In genomic region chr4:11480683-11481082, GRCh38 we compare ENCODE assay signal across 8 cellular contexts. TPM values are rescaled to one million over a fixed set of nuclear protein-coding genes. Genes with fewer than 3 reads are reported as not detected.
DNase-seq lines count a peak whose midpoint lies in the region; ATAC-seq and TF ChIP-seq lines count a peak whose summit lies in the region.

No MANE protein-coding gene starts in this region.

- TF ChIP-seq POLR2A in gastroesophageal sphincter (IDR thresholded peaks at IDR 0.05), result no peak

- no peak overlapping the region for H2AFZ ChIP-seq in Loucy (ENCODE audit: low read length)

- no peaks in the 10 kb centered on the region for H3K9me2 ChIP-seq in Loucy (replicated peaks; ENCODE audit: low read depth, low read length)

- no peaks in the 10 kb centered on the region for H3K79me2 ChIP-seq in Loucy (ENCODE audit: insufficient read depth, low read length)

- TF ChIP-seq EP300 in gastroesophageal sphincter (IDR thresholded peaks at IDR 0.05), result no peak

- 65 to 77% methylated on average over 1 to 2 of the region's 2 CpGs for WGBS in gastroesophageal sphincter (ENCODE audit: low coverage in 1 of 2), 2 donors

- H3K9me3 ChIP-seq in Loucy (ENCODE audit: insufficient read depth, low read depth, low read length) (no peaks in the 10 kb centered on the region), gastroesophageal sphincter (no peaks in the 10 kb centered on the region), HAP-1 (0 out of 2 replicates have a peak, but pooled peaks cover 2% of the 10 kb centered on the region)

- H3K4me2 ChIP-seq in Loucy (ENCODE audit: low read depth, low read length, poor library complexity, severe bottlenecking), result peak overlapping the region; percentile 43

- H3K4me3 ChIP-seq in Loucy (ENCODE audit: low read length, poor library complexity, severe bottlenecking) (no peak overlapping the region), gastroesophageal sphincter (no peak overlapping the region), HAP-1 (no peak overlapping the region)

- H4K20me1 ChIP-seq in Loucy (ENCODE audit: insufficient read depth, low read length, poor library complexity, severe bottlenecking), result no peaks in the 10 kb centered on the region

- no peak for DNase-seq in HAP-1 (ENCODE audit: low spot score in 2 of 2)
- no peak for DNase-seq in ecto neural progenitor cell (ENCODE audit: low spot score)
- DNase-seq in NCI-H2227 treated with DMSO at 0.1 percent for 48 hours (lab: John Stamatoyannopoulos, UW), result no peak
- no peak for DNase-seq in COLO668 (lab: John Stamatoyannopoulos, UW; ENCODE audit: unreplicated experiment)

- TF ChIP-seq CTCF in Loucy (conservative IDR thresholded peaks at IDR 0.05; ENCODE audit: low read length) (no peak), gastroesophageal sphincter (IDR thresholded peaks at IDR 0.05) (no peak)

- in situ Hi-C loops in HAP-1 (cut with MboI; ENCODE audit: low sequenced_read_pairs), result no loop called here

- H3K27ac ChIP-seq in gastroesophageal sphincter, result no peak overlapping the region

- H3F3A ChIP-seq in Loucy (ENCODE audit: low read depth), result peaks cover 6% of the 10 kb centered on the region; the same call in 1 of the 2 replicates

- H3K36me3 ChIP-seq in Loucy (ENCODE audit: insufficient read depth, low read length) (no peaks in the 10 kb centered on the region), gastroesophageal sphincter (no peaks in the 10 kb centered on the region), HAP-1 (replicated peaks) (no peaks in the 10 kb centered on the region)

- H3K27me3 ChIP-seq in Loucy (ENCODE audit: insufficient read depth, low read length, poor library complexity, severe bottlenecking) (no peaks in the 10 kb centered on the region), gastroesophageal sphincter (no peaks in the 10 kb centered on the region), HAP-1 (ENCODE audit: low read depth) (no peaks in the 10 kb centered on the region)

- peak; percentile 93 for ATAC-seq in GM18498 (IDR thresholded peaks at IDR 0.05; ENCODE audit: unreplicated experiment)
- ATAC-seq in GM21619 (IDR thresholded peaks at IDR 0.05; ENCODE audit: unreplicated experiment), result peak; percentile 96
- peak; percentile 53 for ATAC-seq in gastroesophageal sphincter

- H3K4me1 ChIP-seq in Loucy (ENCODE audit: insufficient read depth, low read length, poor library complexity, severe bottlenecking) (peaks cover 40% of the 10 kb centered on the region), gastroesophageal sphincter (no peaks in the 10 kb centered on the region), HAP-1 (no peaks in the 10 kb centered on the region)

- no peak overlapping the region for H3K9ac ChIP-seq in Loucy (ENCODE audit: low read depth, low read length, poor library complexity, severe bottlenecking)

RNA-seq across cellular contexts. Expression of gene HS3ST1, which starts 52.0 kb away (rescaled TPM):
- total RNA-seq in gastroesophageal sphincter, result 1 to 10 TPM in 3 of 4 donors, under 1 TPM in 1; 0.66 to 2.0 (median 1.4) TPM
